In the genomic region with DNA sequence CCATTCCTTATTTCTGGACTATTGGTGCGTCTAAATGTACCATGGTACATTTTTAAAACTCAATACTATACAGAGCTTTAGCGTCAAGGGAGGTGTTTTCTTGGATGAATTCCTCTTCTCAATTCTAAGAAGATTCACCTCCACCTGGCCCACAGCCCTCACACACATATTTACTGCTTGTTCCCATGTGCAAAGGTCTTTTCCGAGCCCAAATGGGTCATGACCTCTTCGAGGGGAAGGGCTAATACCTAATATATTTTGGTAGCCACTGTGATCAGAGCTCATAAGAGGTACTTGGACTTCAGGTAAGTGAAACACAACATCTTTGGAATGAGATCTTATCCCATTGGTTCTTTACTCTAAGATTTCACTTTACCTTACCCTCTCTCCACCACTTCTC, we compare ENCODE assay signal across 8 cellular contexts.
"Had no signal": no experiment of that assay in that cellular context is flagged by ENCODE, and none has a peak within 500 bp of the region (broad histone marks: within the 10 kb centered on the region; RNA-seq: fewer than 3 reads in every experiment).

No MANE protein-coding gene starts in this region.

- DNase-seq: HFFc6, KBM-7 had no signal

- H3K4me2 ChIP-seq: GM23338 had no signal

- H3K36me3 ChIP-seq: HAP-1 had no signal

- H3K4me3 ChIP-seq: GM23338, HAP-1 had no signal

- H2AFZ ChIP-seq: GM23338 had no signal

- FAIRE-seq: H1, H54, HTR-8/SVneo had no signal

- H3K9me3 ChIP-seq: HAP-1 had no signal

- H3K4me1 ChIP-seq: HAP-1 had no signal

- ATAC-seq: GM23338, HCT116 had no signal
